Comparison of ENCODE assay signal across 1 cellular context in genomic region chr20:15612746-15613145, GRCh38.
TF ChIP-seq lines count a peak whose summit lies in the region.

No MANE protein-coding gene starts in this region.

TF ChIP-seq in GM23338, 12 proteins besides CTCF, POLR2A, EP300 and RAD21 (continued from another document):
- TF ChIP-seq ZNF462 (CRISPR knock-in tag; IDR thresholded peaks at IDR 0.05) (no peak), EZH2phosphoT487 (IDR thresholded peaks at IDR 0.05; ENCODE audit: unreplicated experiment) (no peak), NANOG (IDR thresholded peaks at IDR 0.05; ENCODE audit: borderline replicate concordance) (no peak), ZNF331 (CRISPR knock-in tag; IDR thresholded peaks at IDR 0.05; ENCODE audit: low read depth) (no peak), REST (IDR thresholded peaks at IDR 0.05; ENCODE audit: unreplicated experiment) (no peak), ETS1 (IDR thresholded peaks at IDR 0.05) (no peak), JUNB (IDR thresholded peaks at IDR 0.05; ENCODE audit: unreplicated experiment) (no peak), ZNF114 (CRISPR knock-in tag; IDR thresholded peaks at IDR 0.05) (no peak), CREB1 (CRISPR knock-in tag; IDR thresholded peaks at IDR 0.05; ENCODE audit: low read depth) (no peak), EZH2 (IDR thresholded peaks at IDR 0.05; ENCODE audit: low read depth, unreplicated experiment) (no peak)
